Comparison of ENCODE assay signal across 9 cellular contexts in the genomic region with DNA sequence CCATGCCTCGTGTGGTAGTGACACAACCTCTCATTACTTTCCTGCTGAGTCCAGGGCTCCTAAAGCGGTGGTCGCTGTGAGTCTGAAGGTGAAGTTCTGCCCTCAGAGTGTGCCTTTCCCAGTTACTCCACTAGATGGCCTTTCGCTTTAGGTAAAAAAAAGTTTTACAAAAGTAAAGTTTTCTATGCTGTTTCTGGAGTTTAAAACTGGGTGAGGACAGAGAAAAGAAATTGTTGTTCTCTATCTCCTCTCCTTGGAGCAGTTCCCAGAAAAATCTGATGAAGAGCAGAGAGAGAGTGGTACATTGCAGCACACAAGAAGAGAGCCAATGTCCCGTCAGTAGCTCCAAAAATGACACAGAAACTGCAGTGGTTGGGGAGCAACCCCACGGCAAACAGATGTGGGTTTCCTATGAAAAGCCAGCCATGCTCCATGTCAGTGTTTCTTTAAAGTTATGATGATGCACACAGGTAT.
DNase-seq lines count a peak whose midpoint lies in the region; ATAC-seq and TF ChIP-seq lines count a peak whose summit lies in the region.
"Had no signal": no experiment of that assay in that cellular context is flagged by ENCODE, and none has a peak within 500 bp of the region (broad histone marks: within the 10 kb centered on the region; RNA-seq: fewer than 3 reads in every experiment).

No MANE protein-coding gene starts in this region.

- no peak overlapping the region for H3K4me3 Mint-ChIP-seq in type B pancreatic cell

- no CpG with 5 or more reads among the region's 6 CpGs for WGBS in iPS DF 6.9 (ENCODE audit: insufficient coverage, insufficient read length)

- H3K36me3 ChIP-seq in WERI-Rb-1 (no peaks in the 10 kb centered on the region), iPS DF 6.9 (ENCODE audit: control insufficient read depth, insufficient read depth, low read length) (no peaks in the 10 kb centered on the region)

- H3K9me3 Mint-ChIP-seq in type B pancreatic cell = no peaks in the 10 kb centered on the region

- ATAC-seq in HG02642 (IDR thresholded peaks at IDR 0.05; ENCODE audit: poor library complexity, unreplicated experiment) = peak; percentile 44

- H3K27me3 Mint-ChIP-seq in type B pancreatic cell = no peaks in the 10 kb centered on the region

- peak; percentile 65 for TF ChIP-seq CTCF in WERI-Rb-1 (IDR thresholded peaks at IDR 0.05; ENCODE audit: low read depth, low read length)
- peak; percentile 86 for TF ChIP-seq CTCF in type B pancreatic cell (conservative IDR thresholded peaks at IDR 0.05)

- no peak overlapping the region for H3K4me3 ChIP-seq in WERI-Rb-1 (ENCODE audit: low read depth, low read length)
- H3K4me3 ChIP-seq in iPS DF 6.9 (ENCODE audit: low read length) = no peak overlapping the region
- H3K4me3 ChIP-seq: HAP-1 had no signal

- H3K27ac Mint-ChIP-seq in type B pancreatic cell = peak overlapping the region; percentile 23

- DNase-seq in AML-193 (lab: John Stamatoyannopoulos, UW) = peak; percentile 2 to 18
- DNase-seq in WERI-Rb-1 = peak; percentile 13
- DNase-seq in iPS DF 6.9 (ENCODE audit: low read depth, low spot score) = peak; percentile 45
- no peak for DNase-seq in type B pancreatic cell (ENCODE audit: extremely low spot score, unreplicated experiment)
- DNase-seq in cortex of kidney (lab: John Stamatoyannopoulos, UW) = no peak
- no peak for DNase-seq in activated CD8-positive, alpha-beta memory T cell treated with anti-CD3 and anti-CD28 coated beads, Interleukin-2, amount 50 U/mL, for 4 hours
- no peak for DNase-seq in stimulated activated CD4-positive, alpha-beta T cell treated with anti-CD3 and anti-CD28 coated beads, Interleukin-2, amount 100 ng/mL, for 24 hours

- H3K9me3 ChIP-seq in WERI-Rb-1 (ENCODE audit: severe bottlenecking) = no peaks in the 10 kb centered on the region
- H3K9me3 ChIP-seq in iPS DF 6.9 (ENCODE audit: control insufficient read depth, insufficient read depth, low read length) = no peaks in the 10 kb centered on the region
- H3K9me3 ChIP-seq: HAP-1 had no signal

- H3K4me1 Mint-ChIP-seq in type B pancreatic cell (ENCODE audit: unreplicated experiment) = peaks cover 31% of the 10 kb centered on the region

- H3K27ac ChIP-seq in WERI-Rb-1 = no peak overlapping the region
- H3K27ac ChIP-seq in iPS DF 6.9 (ENCODE audit: low read length) = no peak overlapping the region

- peaks cover 30% of the 10 kb centered on the region for H3K36me3 Mint-ChIP-seq in type B pancreatic cell

- H3K27me3 ChIP-seq in WERI-Rb-1 (ENCODE audit: insufficient read depth, low read depth, severe bottlenecking) (peaks cover 39% of the 10 kb centered on the region), iPS DF 6.9 (ENCODE audit: control insufficient read depth, insufficient read depth, low read length) (no peaks in the 10 kb centered on the region)

- H3K4me1 ChIP-seq in iPS DF 6.9 (ENCODE audit: control insufficient read depth, insufficient read depth, low read length) = peaks cover 1% of the 10 kb centered on the region; the same call in 1 of the 2 replicates

Comparison
In these comparisons a context has a peak if more than half of its experiments do, and no peak if none do; other contexts are left out.
1. DNase-seq: peak in AML-193 (2 of 2), WERI-Rb-1 (single experiment) and iPS DF 6.9 (single experiment); none in type B pancreatic cell (single experiment), cortex of kidney (single experiment), activated CD8-positive, alpha-beta memory T cell treated with anti-CD3 and anti-CD28 coated beads, Interleukin-2, amount 50 U/mL, for 4 hours (single experiment) and stimulated activated CD4-positive, alpha-beta T cell treated with anti-CD3 and anti-CD28 coated beads, Interleukin-2, amount 100 ng/mL, for 24 hours (0 of 2).